In the genomic region with DNA sequence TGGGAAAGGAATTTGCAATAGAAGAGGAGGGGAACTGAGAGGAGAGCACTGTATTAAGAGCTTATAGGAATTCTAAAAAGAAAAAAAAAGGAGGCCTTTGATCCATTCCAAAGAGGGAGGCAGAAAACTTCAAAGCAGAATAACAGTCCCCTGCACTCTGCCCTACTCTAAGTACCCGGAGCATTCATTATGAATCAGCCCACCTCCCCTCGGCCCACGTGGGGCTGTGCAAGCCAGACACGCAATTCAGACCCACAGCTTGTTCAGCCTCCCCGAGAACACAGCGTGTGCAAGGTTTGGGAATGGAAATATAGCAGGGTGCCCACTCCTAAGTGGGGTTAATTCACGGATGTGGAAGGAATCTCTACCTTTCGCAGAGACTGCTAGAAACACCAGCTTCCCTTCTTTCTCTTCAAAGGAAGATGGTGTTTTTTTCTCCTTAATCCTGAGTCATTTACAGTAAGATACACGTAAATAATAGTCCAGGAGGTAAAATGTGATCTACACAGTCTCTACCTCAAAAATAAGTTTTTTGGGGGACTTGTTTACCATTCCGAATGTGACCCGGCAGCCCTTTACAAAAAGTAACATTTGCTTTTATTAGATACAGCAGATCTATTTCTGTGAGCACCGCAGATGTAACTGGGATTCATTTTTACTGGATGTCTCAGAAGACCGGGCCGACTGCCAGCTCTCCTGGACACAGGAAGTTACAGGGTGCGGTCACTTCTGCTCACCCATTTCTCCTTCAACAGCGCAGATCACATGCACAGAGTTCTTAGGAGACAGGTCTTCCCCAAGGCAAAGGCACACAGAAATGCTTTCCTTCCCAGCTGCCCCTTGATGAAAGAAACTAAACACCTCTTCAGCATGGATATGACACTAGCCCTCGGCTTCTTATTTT, we compare ENCODE assay signal across 7 cellular contexts.
DNase-seq lines count a peak whose midpoint lies in the region; ATAC-seq, FAIRE-seq and TF ChIP-seq lines count a peak whose summit lies in the region.

No MANE protein-coding gene starts in this region.

- H3K36me3 ChIP-seq in keratinocyte (ENCODE audit: control insufficient read depth in 2 of 2, extremely low read depth in 1 of 2, insufficient read depth in 2 of 2, low read length in 2 of 2) (no peaks in the 10 kb centered on the region), testis (ENCODE audit: low read depth, missing control alignments) (no peaks in the 10 kb centered on the region)

- H3K4me1 Mint-ChIP-seq in natural killer cell treated with Interleukin-12 subunit alpha and Interleukin-12 subunit beta and Interleukin-15 and Interleukin-18, amount 100 ng/mL, for 72 hours (ENCODE audit: low read depth in 2 of 2), result no peaks in the 10 kb centered on the region

- H4K20me1 ChIP-seq in keratinocyte (ENCODE audit: control insufficient read depth, extremely low read depth, insufficient read depth, low read length), result no peaks in the 10 kb centered on the region

- dilution Hi-C loops in keratinocyte (cut with MboI; ENCODE audit: extremely low pct_ligation_motif_present, low sequenced_read_pairs), result no loop called here

- 33 to 40% methylated on average over 17 of the region's 17 CpGs for WGBS in testis, 2 donors

- DNase-seq in HT1080 (ENCODE audit: low read depth), result peak; percentile 96
- peak; percentile 91 for DNase-seq in astrocyte of the cerebellum (ENCODE audit: low read depth)
- DNase-seq in keratinocyte (ENCODE audit: low read depth, low spot score), result no peak
- DNase-seq in testis, result peak; percentile 92
- no peak for DNase-seq in natural killer cell treated with Interleukin-12 subunit alpha and Interleukin-12 subunit beta and Interleukin-15 and Interleukin-18, amount 100 ng/mL, for 72 hours (ENCODE audit: low spot score)
- DNase-seq in stimulated activated naive CD4-positive, alpha-beta T cell treated with Interleukin-2 at 50 U/mL for 16 hours (lab: John Stamatoyannopoulos, UW), result no peak

- H3K4me3 ChIP-seq in astrocyte of the cerebellum (ENCODE audit: low read depth, low read length), result no peak overlapping the region
- H3K4me3 ChIP-seq in keratinocyte (ENCODE audit: control insufficient read depth in 2 of 3, extremely low read depth in 1 of 3, insufficient read depth in 2 of 3, low read depth in 1 of 3, low read length in 3 of 3), result no peak overlapping the region
- no peak overlapping the region for H3K4me3 ChIP-seq in testis

- H3K4me1 ChIP-seq in keratinocyte (ENCODE audit: control insufficient read depth, extremely low read depth, insufficient read depth, low read length) (peaks cover 21% of the 10 kb centered on the region), testis (peaks cover 15% of the 10 kb centered on the region)

- FAIRE-seq in keratinocyte (lab: Jason Lieb, UNC), result peak; percentile 74

- intact Hi-C loops in testis (cut with DNase I; ENCODE audit: low total_unique reads), result no loop called here

- no peaks in the 10 kb centered on the region for H3K79me2 ChIP-seq in keratinocyte (ENCODE audit: control insufficient read depth, insufficient read depth, low read length)

- H3K27ac ChIP-seq in keratinocyte (ENCODE audit: control insufficient read depth, insufficient read depth, low read length) (no peak overlapping the region), testis (no peak overlapping the region)

- no peaks in the 10 kb centered on the region for H3K36me3 Mint-ChIP-seq in natural killer cell treated with Interleukin-12 subunit alpha and Interleukin-12 subunit beta and Interleukin-15 and Interleukin-18, amount 100 ng/mL, for 72 hours

- in situ Hi-C loops in astrocyte of the cerebellum (cut with HindIII; ENCODE audit: low sequenced_read_pairs), result no loop called here

- H3K9me1 ChIP-seq in keratinocyte (ENCODE audit: control insufficient read depth, extremely low read depth, insufficient read depth, low read length), result no peaks in the 10 kb centered on the region

- no peaks in the 10 kb centered on the region for H3K27me3 ChIP-seq in keratinocyte (ENCODE audit: control insufficient read depth, extremely low read depth, insufficient read depth, low read length)
- no peaks in the 10 kb centered on the region for H3K27me3 ChIP-seq in testis

- no peak overlapping the region for H3K27ac Mint-ChIP-seq in natural killer cell treated with Interleukin-12 subunit alpha and Interleukin-12 subunit beta and Interleukin-15 and Interleukin-18, amount 100 ng/mL, for 72 hours

- H3K4me3 Mint-ChIP-seq in natural killer cell treated with Interleukin-12 subunit alpha and Interleukin-12 subunit beta and Interleukin-15 and Interleukin-18, amount 100 ng/mL, for 72 hours, result no peak overlapping the region

- no peaks in the 10 kb centered on the region for H3K9me3 Mint-ChIP-seq in natural killer cell treated with Interleukin-12 subunit alpha and Interleukin-12 subunit beta and Interleukin-15 and Interleukin-18, amount 100 ng/mL, for 72 hours

- no peak for TF ChIP-seq POLR2A in testis (IDR thresholded peaks at IDR 0.05)

- no peak overlapping the region for H3K9ac ChIP-seq in keratinocyte (ENCODE audit: control insufficient read depth, extremely low read depth, insufficient read depth, low read length)

- H2AFZ ChIP-seq in keratinocyte (ENCODE audit: control insufficient read depth, low read length), result no peak overlapping the region

- TF ChIP-seq CTCF in astrocyte of the cerebellum (IDR thresholded peaks at IDR 0.05; ENCODE audit: low read depth, low read length, missing control alignments) (no peak), keratinocyte (optimal IDR thresholded peaks at IDR 0.05 in 1 of 3, IDR thresholded peaks at IDR 0.05 in 1 of 3, conservative IDR thresholded peaks at IDR 0.05 in 1 of 3; ENCODE audit: extremely low read depth in 1 of 3, insufficient read depth in 2 of 3, low read length in 3 of 3) (no peak), testis (IDR thresholded peaks at IDR 0.05) (no peak)

- H3K27me3 Mint-ChIP-seq in natural killer cell treated with Interleukin-12 subunit alpha and Interleukin-12 subunit beta and Interleukin-15 and Interleukin-18, amount 100 ng/mL, for 72 hours, result no peaks in the 10 kb centered on the region

- ATAC-seq in GM18517 (IDR thresholded peaks at IDR 0.05; ENCODE audit: unreplicated experiment), result no peak
- no peak for ATAC-seq in natural killer cell treated with Interleukin-12 subunit alpha and Interleukin-12 subunit beta and Interleukin-15 and Interleukin-18, amount 100 ng/mL, for 72 hours

- H3K9me3 ChIP-seq in keratinocyte (ENCODE audit: control insufficient read depth, low read depth, low read length) (no peaks in the 10 kb centered on the region), testis (no peaks in the 10 kb centered on the region)

- peak overlapping the region; percentile 25 for H3K4me2 ChIP-seq in keratinocyte (ENCODE audit: control insufficient read depth, extremely low read depth, insufficient read depth, low read depth, low read length)

Comparison
In these comparisons a context has a peak if more than half of its experiments do, and no peak if none do; other contexts are left out.
1. DNase-seq: peak in HT1080 (single experiment), astrocyte of the cerebellum (single experiment) and testis (single experiment); none in keratinocyte (single experiment), natural killer cell treated with Interleukin-12 subunit alpha and Interleukin-12 subunit beta and Interleukin-15 and Interleukin-18, amount 100 ng/mL, for 72 hours (single experiment) and stimulated activated naive CD4-positive, alpha-beta T cell treated with Interleukin-2 at 50 U/mL for 16 hours (single experiment).